ENCODE assay signal across 18 cellular contexts in the genomic region with DNA sequence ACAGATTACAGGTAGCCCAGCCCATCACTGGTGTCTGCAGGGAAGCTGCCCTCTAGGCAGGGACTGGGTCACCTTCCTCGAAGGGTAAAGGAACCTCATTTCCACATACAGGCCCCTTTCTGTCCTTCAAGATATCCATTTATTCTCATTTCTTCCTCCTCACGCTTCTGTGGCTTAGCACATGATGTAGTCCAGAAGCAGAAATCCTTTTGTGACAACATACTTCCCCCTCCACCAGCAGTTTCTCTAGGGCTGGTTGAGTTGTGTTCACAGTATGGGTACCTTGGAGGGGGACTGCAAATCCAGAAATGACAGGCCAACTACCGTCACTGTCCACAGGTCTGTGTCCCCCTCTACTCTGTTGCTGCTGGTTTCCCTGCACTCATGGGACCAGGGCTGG.
"Had no signal": no experiment of that assay in that cellular context is flagged by ENCODE, and none has a peak within 500 bp of the region (broad histone marks: within the 10 kb centered on the region; RNA-seq: fewer than 3 reads in every experiment).

No MANE protein-coding gene starts in this region.

- H3K9me3 Mint-ChIP-seq: activated naive CD4-positive, alpha-beta T cell treated with anti-CD3 and anti-CD28 coated beads for 36 hours; activated T-cell treated with anti-CD3 and anti-CD28 coated beads, Interleukin-2, amount 50 U/mL, for 4 hours; naive thymus-derived CD8-positive, alpha-beta T cell; stimulated activated effector memory CD8-positive, alpha-beta T cell treated with anti-CD3 and anti-CD28 coated beads, Interleukin-12 subunit alpha, Interleukin-12 subunit beta, amount 100 ng/mL, for 72 hours; type B pancreatic cell had no signal

- H3K36me3 Mint-ChIP-seq: naive thymus-derived CD8-positive, alpha-beta T cell; type B pancreatic cell had no signal

- H3K27ac Mint-ChIP-seq: activated naive CD4-positive, alpha-beta T cell treated with anti-CD3 and anti-CD28 coated beads for 36 hours; naive thymus-derived CD8-positive, alpha-beta T cell; stimulated activated effector memory CD8-positive, alpha-beta T cell treated with anti-CD3 and anti-CD28 coated beads, Interleukin-12 subunit alpha, Interleukin-12 subunit beta, amount 100 ng/mL, for 72 hours; type B pancreatic cell had no signal

- H3K4me1 Mint-ChIP-seq: naive thymus-derived CD8-positive, alpha-beta T cell had no signal

- H3K4me3 Mint-ChIP-seq: activated naive CD4-positive, alpha-beta T cell treated with anti-CD3 and anti-CD28 coated beads for 36 hours; activated T-cell treated with anti-CD3 and anti-CD28 coated beads, Interleukin-2, amount 50 U/mL, for 4 hours; naive thymus-derived CD8-positive, alpha-beta T cell; stimulated activated effector memory CD8-positive, alpha-beta T cell treated with anti-CD3 and anti-CD28 coated beads, Interleukin-12 subunit alpha, Interleukin-12 subunit beta, amount 100 ng/mL, for 72 hours; type B pancreatic cell had no signal

- DNase-seq: activated CD4-positive, alpha-beta T cell treated with anti-CD3 and anti-CD28 coated beads, Interleukin-2, amount 50 U/mL, for 1 hour; activated CD4-positive, CD25-positive, alpha-beta regulatory T cell treated with anti-CD3 and anti-CD28 coated beads, Interleukin-2, amount 50 U/mL, for 72 hours; activated CD8-positive, alpha-beta memory T cell treated with anti-CD3 and anti-CD28 coated beads, Interleukin-2, amount 50 U/mL, for 4 hours; activated naive CD4-positive, alpha-beta T cell treated with anti-CD3 and anti-CD28 coated beads for 36 hours; activated T-cell treated with anti-CD3 and anti-CD28 coated beads, Interleukin-2, amount 50 U/mL, for 4 hours; body of pancreas; erythroblast; hypothalamus; left ventricle myocardium inferior; mammary epithelial cell; naive thymus-derived CD8-positive, alpha-beta T cell; sigmoid colon; stimulated activated CD4-positive, alpha-beta T cell treated with anti-CD3 and anti-CD28 coated beads, Interleukin-4, amount 100 ng/mL, for 24 hours; T-helper 1 cell; T1000; testis had no signal
